ENCODE assay signal across 9 cellular contexts in genomic region chr10:100988166-100988565, GRCh38. TPM values are rescaled to one million over a fixed set of nuclear protein-coding genes. Genes with fewer than 3 reads are reported as not detected.
DNase-seq lines count a peak whose midpoint lies in the region; ATAC-seq, FAIRE-seq and TF ChIP-seq lines count a peak whose summit lies in the region.
"Had no signal": no experiment of that assay in that cellular context is flagged by ENCODE, and none has a peak within 500 bp of the region (broad histone marks: within the 10 kb centered on the region; RNA-seq: fewer than 3 reads in every experiment).

No MANE protein-coding gene starts in this region.

- H3K4me3 ChIP-seq in left ventricle myocardium inferior, result peak overlapping the region; percentile 78
- peak overlapping the region; percentile 98 for H3K4me3 ChIP-seq in mesodermal cell (ENCODE audit: extremely low read depth, insufficient read depth, low read length, poor library complexity, severe bottlenecking)

- H3K27ac Mint-ChIP-seq in brain, result peak overlapping the region in 2 of 5 experiments; percentile 82 to 91

- no peak overlapping the region for H3K27ac ChIP-seq in left ventricle myocardium inferior (replicated peaks)
- H3K27ac ChIP-seq in mesodermal cell (ENCODE audit: low read depth, low read length, severe bottlenecking), result no peak overlapping the region

- intact Hi-C loops in left ventricle myocardium inferior (cut with micrococcal nuclease), result no loop called here
- intact Hi-C loops in cardiac septum (cut with DNase I), result loop anchor here (5.0 kb wide), 1 partner anchor 76 kb away; the partner anchor contains the start of gene SLF2

- H3K9me3 Mint-ChIP-seq in brain, result no peaks in the 10 kb centered on the region

- ATAC-seq in GM21390 (IDR thresholded peaks at IDR 0.05; ENCODE audit: unreplicated experiment), result no peak
- no peak for ATAC-seq in GM21786 (IDR thresholded peaks at IDR 0.05; ENCODE audit: unreplicated experiment)

- WGBS in mesodermal cell (ENCODE audit: insufficient coverage in 2 of 2), 2 experiments, result 69 to 81% methylated on average over 9 to 10 of the region's 10 CpGs

- peak; percentile 52 for FAIRE-seq in urothelium cell line (lab: Jason Lieb, UNC)

- peaks cover 24% of the 10 kb centered on the region for H3K36me3 Mint-ChIP-seq in brain

- H3K4me1 ChIP-seq in left ventricle myocardium inferior, result peaks cover 40% of the 10 kb centered on the region
- peaks cover 21% of the 10 kb centered on the region for H3K4me1 ChIP-seq in mesodermal cell (ENCODE audit: control insufficient read depth, insufficient read depth, low read length, poor library complexity, severe bottlenecking)

- DNase-seq in left ventricle myocardium inferior (no peak), cardiac septum (ENCODE audit: low spot score) (no peak), urothelium cell line (ENCODE audit: low spot score) (no peak), GOT3 (lab: John Stamatoyannopoulos, UW) (no peak)
- DNase-seq: islet precursor cell had no signal

- no peak for TF ChIP-seq CTCF in left ventricle myocardium inferior (IDR thresholded peaks at IDR 0.05; ENCODE audit: borderline replicate concordance)
- no peak for TF ChIP-seq CTCF in brain (conservative IDR thresholded peaks at IDR 0.05)

- H3K4me3 Mint-ChIP-seq in brain, result peak overlapping the region; percentile 92 to 97 (median 95)

- H3K36me3 ChIP-seq in left ventricle myocardium inferior (peaks cover 47% of the 10 kb centered on the region), mesodermal cell (ENCODE audit: control insufficient read depth, insufficient read depth, low read length) (peaks cover 55% of the 10 kb centered on the region)

- H3K27me3 Mint-ChIP-seq in brain, result peaks cover 10% of the 10 kb centered on the region

- H3K9me3 ChIP-seq in left ventricle myocardium inferior (replicated peaks), result no peaks in the 10 kb centered on the region
- H3K9me3 ChIP-seq in mesodermal cell (ENCODE audit: control insufficient read depth, low read length), result no peaks in the 10 kb centered on the region

- no peaks in the 10 kb centered on the region for H3K27me3 ChIP-seq in left ventricle myocardium inferior (ENCODE audit: low read depth)

- H3K4me1 Mint-ChIP-seq in brain, result peaks cover 45% of the 10 kb centered on the region

RNA-seq across cellular contexts. Expression of gene TWNK, which starts 0.8 kb away (rescaled TPM):
- total RNA-seq in left ventricle myocardium inferior, result 7.3 TPM
- 5.2 TPM for total RNA-seq in cardiac septum
- 9.2 TPM for polyA plus RNA-seq in brain (ENCODE audit: insufficient read depth, low read depth, low replicate concordance)
- polyA plus RNA-seq in mesodermal cell (2013, experiment 1 of 2), result 10.7 TPM
- polyA plus RNA-seq in mesodermal cell (2013, experiment 2 of 2), result 10.3 TPM

RNA-seq across cellular contexts. Expression of gene MRPL43, which starts 0.9 kb away (rescaled TPM):
- total RNA-seq in left ventricle myocardium inferior (49.7 TPM), cardiac septum (51.7 TPM)
- polyA plus RNA-seq in brain (ENCODE audit: insufficient read depth, low read depth, low replicate concordance), result 126 TPM
- polyA plus RNA-seq in mesodermal cell (2013, experiment 1 of 2), result 85.5 TPM
- 71.0 TPM for polyA plus RNA-seq in mesodermal cell (2013, experiment 2 of 2)

RNA-seq across cellular contexts. Expression of gene LZTS2, which starts 11.4 kb away (rescaled TPM):
- total RNA-seq in left ventricle myocardium inferior, result 35.6 TPM
- total RNA-seq in cardiac septum, result 47.2 TPM
- 54.6 TPM for polyA plus RNA-seq in brain (ENCODE audit: insufficient read depth, low read depth, low replicate concordance)
- 88.5 TPM for polyA plus RNA-seq in mesodermal cell (2013, experiment 1 of 2)
- polyA plus RNA-seq in mesodermal cell (2013, experiment 2 of 2), result 68.7 TPM

RNA-seq across cellular contexts. Expression of gene SEMA4G, which starts 18.9 kb away (rescaled TPM):
- total RNA-seq in left ventricle myocardium inferior, result 0.52 TPM
- 1.0 TPM for total RNA-seq in cardiac septum
- polyA plus RNA-seq in brain (ENCODE audit: insufficient read depth, low read depth, low replicate concordance), result 8.4 TPM
- 11.6 TPM for polyA plus RNA-seq in mesodermal cell (2013, experiment 1 of 2)
- 8.9 TPM for polyA plus RNA-seq in mesodermal cell (2013, experiment 2 of 2)

RNA-seq across cellular contexts. Expression of gene PDZD7, which starts 42.8 kb away (rescaled TPM):
- total RNA-seq in left ventricle myocardium inferior (0.27 TPM), cardiac septum (0.40 TPM)
- polyA plus RNA-seq in brain (ENCODE audit: insufficient read depth, low read depth, low replicate concordance), result 8.2 TPM
- 0.55 TPM for polyA plus RNA-seq in mesodermal cell (2013, experiment 1 of 2)
- polyA plus RNA-seq in mesodermal cell (2013, experiment 2 of 2), result 1.1 TPM
